21 cellular contexts compared by ENCODE assay signal in genomic region chr1:152959801-152960451, GRCh38. TPM values are rescaled to one million over a fixed set of nuclear protein-coding genes. Genes with fewer than 3 reads are reported as not detected.
DNase-seq lines count a peak whose midpoint lies in the region; ATAC-seq, FAIRE-seq and TF ChIP-seq lines count a peak whose summit lies in the region.
"Had no signal": no experiment of that assay in that cellular context is flagged by ENCODE, and none has a peak within 500 bp of the region (broad histone marks: within the 10 kb centered on the region; RNA-seq: fewer than 3 reads in every experiment).

No MANE protein-coding gene starts in this region.

- no peak overlapping the region for H2BK120ac ChIP-seq in neuronal stem cell (ENCODE audit: low read depth, low read length)

- no TSS peak for BruUV-seq in mammary epithelial cell (replicated peaks; lab: Mats Ljungman, UMichigan)
- no TSS peak for BruUV-seq in MCF 10A (replicated peaks; lab: Mats Ljungman, UMichigan)

- H3K27ac ChIP-seq in mammary epithelial cell (ENCODE audit: insufficient read depth, low read depth, low read length): no peak overlapping the region
- no peak overlapping the region for H3K27ac ChIP-seq in neuronal stem cell (replicated peaks; ENCODE audit: low read length)
- H3K27ac ChIP-seq: 22Rv1 had no signal

- in situ Hi-C loops in mammary epithelial cell (cut with MboI; ENCODE audit: low sequenced_read_pairs in 2 of 2): no loop called here

- no peak for ATAC-seq in HG03342 (IDR thresholded peaks at IDR 0.05; ENCODE audit: unreplicated experiment)

- H3K36me3 Mint-ChIP-seq in MCF 10A (ENCODE audit: insufficient read depth, unreplicated experiment): no peaks in the 10 kb centered on the region
- H3K36me3 Mint-ChIP-seq: CD4-positive, CD25-positive, alpha-beta regulatory T cell had no signal

- CTCF ChIA-PET in mammary epithelial cell (lab: Charles Lee; ENCODE audit: low non-redundant PET) (no interaction called here), MCF 10A (lab: Yijun Ruan, JAX) (interaction anchor here (1.0 to 1.5 kb wide), 2 partner anchors 34 to 232 kb away, joined by 3 to 5 read pairs; no protein-coding TSS in a partner anchor)

- no peak for TF ChIP-seq CTCF in mammary epithelial cell (conservative IDR thresholded peaks at IDR 0.05 in 1 of 2, IDR thresholded peaks at IDR 0.05 in 1 of 2; ENCODE audit: extremely low read depth in 1 of 2, insufficient read depth in 1 of 2, low read depth in 1 of 2, low read length in 2 of 2)
- TF ChIP-seq CTCF in MCF 10A (IDR thresholded peaks at IDR 0.05; ENCODE audit: unreplicated experiment): no peak
- TF ChIP-seq CTCF in bronchial epithelial cell (IDR thresholded peaks at IDR 0.05; ENCODE audit: insufficient read depth, low read length, severe bottlenecking): no peak

- H3K9me3 ChIP-seq in mammary epithelial cell (replicated peaks; ENCODE audit: insufficient read depth, low read length): no peaks in the 10 kb centered on the region
- no peaks in the 10 kb centered on the region for H3K9me3 ChIP-seq in neuronal stem cell (replicated peaks in 1 of 2; ENCODE audit: control insufficient read depth in 2 of 2, insufficient read depth in 1 of 2, low read depth in 1 of 2, low read length in 2 of 2)

- H3K4me1 Mint-ChIP-seq in MCF 10A (ENCODE audit: insufficient read depth, unreplicated experiment): peaks cover 7% of the 10 kb centered on the region
- H3K4me1 Mint-ChIP-seq: CD4-positive, CD25-positive, alpha-beta regulatory T cell had no signal

- H3K4ac ChIP-seq in neuronal stem cell (ENCODE audit: low read length): no peak overlapping the region

- H3K4me3 Mint-ChIP-seq in MCF 10A (ENCODE audit: unreplicated experiment): no peak overlapping the region
- H3K4me3 Mint-ChIP-seq: CD4-positive, CD25-positive, alpha-beta regulatory T cell; HFFc6 had no signal

- H3K18ac ChIP-seq in neuronal stem cell (ENCODE audit: low read length): no peak overlapping the region

- no peak overlapping the region for H3K14ac ChIP-seq in neuronal stem cell (ENCODE audit: low read length)

- H3K23ac ChIP-seq in neuronal stem cell (ENCODE audit: low read depth, low read length, poor library complexity): no peak overlapping the region

- H3K4me1 ChIP-seq in mammary epithelial cell (ENCODE audit: insufficient read depth, low read length) (peaks cover 4% of the 10 kb centered on the region), neuronal stem cell (ENCODE audit: control insufficient read depth in 2 of 2, insufficient read depth in 1 of 2, low read depth in 1 of 2, low read length in 2 of 2) (no peaks in the 10 kb centered on the region)

- no peaks in the 10 kb centered on the region for H4K20me1 ChIP-seq in mammary epithelial cell (ENCODE audit: insufficient read depth, low read length)

- no peaks in the 10 kb centered on the region for H3K79me2 ChIP-seq in mammary epithelial cell (ENCODE audit: insufficient read depth, low read length)

- H4K91ac ChIP-seq in neuronal stem cell (ENCODE audit: low read depth, low read length, poor library complexity): peak overlapping the region; percentile 20

- H3K9me3 Mint-ChIP-seq in MCF 10A (ENCODE audit: unreplicated experiment): no peaks in the 10 kb centered on the region
- H3K9me3 Mint-ChIP-seq: HFFc6 had no signal

- H2BK5ac ChIP-seq in neuronal stem cell (ENCODE audit: low read length): no peak overlapping the region

- H3K27me3 ChIP-seq in mammary epithelial cell (ENCODE audit: insufficient read depth, low read length) (no peaks in the 10 kb centered on the region), bronchial epithelial cell (ENCODE audit: control insufficient read depth, insufficient read depth, low read length) (no peaks in the 10 kb centered on the region), neuronal stem cell (ENCODE audit: control insufficient read depth in 3 of 3, insufficient read depth in 3 of 3, low read depth in 1 of 3, low read length in 3 of 3) (no peaks in the 10 kb centered on the region)

- peak; percentile 24 for DNase-seq in mammary epithelial cell
- no peak for DNase-seq in MCF 10A (ENCODE audit: unreplicated experiment)
- DNase-seq in bronchial epithelial cell (ENCODE audit: low read depth): peak; percentile 51
- no peak for DNase-seq in neuronal stem cell (ENCODE audit: low spot score)
- DNase-seq in NAMALWA (ENCODE audit: low spot score): no peak
- DNase-seq in NCI-H446 treated with DMSO at 0.1 percent for 48 hours (lab: John Stamatoyannopoulos, UW): no peak
- DNase-seq: DMS 273 treated with DMSO at 0.1 percent for 48 hours, DND-41, GDM1, HCEC 1CT, HFFc6, IMR-90, KBM-7 had no signal

- FAIRE-seq in bronchial epithelial cell (lab: Jason Lieb, UNC): no peak
- FAIRE-seq: GM19239 had no signal

- H4K8ac ChIP-seq in neuronal stem cell (ENCODE audit: low read depth, low read length): no peak overlapping the region

- H3K36me3 ChIP-seq in mammary epithelial cell (ENCODE audit: insufficient read depth, low read length): no peaks in the 10 kb centered on the region
- no peaks in the 10 kb centered on the region for H3K36me3 ChIP-seq in bronchial epithelial cell (ENCODE audit: control insufficient read depth, insufficient read depth, low read length)
- H3K36me3 ChIP-seq in neuronal stem cell (replicated peaks in 1 of 2; ENCODE audit: control insufficient read depth in 2 of 2, insufficient read depth in 2 of 2, low read length in 2 of 2): no peaks in the 10 kb centered on the region

- H2AK5ac ChIP-seq in neuronal stem cell (ENCODE audit: low read depth, low read length): no peak overlapping the region

- H2BK12ac ChIP-seq in neuronal stem cell (ENCODE audit: low read length): no peak overlapping the region

- H3K4me2 ChIP-seq in mammary epithelial cell (ENCODE audit: insufficient read depth, low read depth, low read length) (no peak overlapping the region), neuronal stem cell (ENCODE audit: insufficient read depth, low read length, poor library complexity, severe bottlenecking) (no peak overlapping the region)

- H2BK15ac ChIP-seq in neuronal stem cell (ENCODE audit: low read length): no peak overlapping the region

- POLR2A ChIA-PET in MCF 10A (lab: Yijun Ruan, JAX): interaction anchor here (0.5 to 0.9 kb wide), 3 partner anchors 29 to 245 kb away, joined by 3 read pairs; no protein-coding TSS in a partner anchor

- 78% methylated on average over 9 of the region's 10 CpGs for WGBS in mammary epithelial cell (ENCODE audit: low coverage, missing lambda C conversion rate)
- WGBS in neuronal stem cell (ENCODE audit: extremely low coverage in 2 of 2, insufficient read length in 2 of 2, insufficient replicate concordance in 1 of 2), 2 donors: no CpG with 5 or more reads among the region's 10 CpGs

- H3K27ac Mint-ChIP-seq in MCF 10A (ENCODE audit: low read depth, unreplicated experiment): no peak overlapping the region
- H3K27ac Mint-ChIP-seq: CD4-positive, CD25-positive, alpha-beta regulatory T cell; HFFc6 had no signal

- no peaks in the 10 kb centered on the region for H3K79me1 ChIP-seq in neuronal stem cell (ENCODE audit: low read depth, low read length)

- H2AFZ ChIP-seq in mammary epithelial cell (ENCODE audit: low read depth, low read length) (no peak overlapping the region), neuronal stem cell (ENCODE audit: low read length) (no peak overlapping the region)

- dilution Hi-C loops in mammary epithelial cell (cut with HindIII; ENCODE audit: low sequenced_read_pairs): no loop called here

- intact Hi-C loops in mammary epithelial cell (cut with micrococcal nuclease) (no loop called here), MCF 10A (cut with micrococcal nuclease) (no loop called here)

- H3K9ac ChIP-seq in mammary epithelial cell (ENCODE audit: insufficient read depth, low read length): no peak overlapping the region
- H3K9ac ChIP-seq in neuronal stem cell (ENCODE audit: low read depth, low read length, poor library complexity): peak overlapping the region; percentile 27

- H3K4me3 ChIP-seq in mammary epithelial cell (replicated peaks in 1 of 3; ENCODE audit: insufficient read depth in 1 of 3, low read depth in 2 of 3, low read length in 3 of 3) (no peak overlapping the region), bronchial epithelial cell (ENCODE audit: low read depth, low read length) (no peak overlapping the region), neuronal stem cell (ENCODE audit: low read length in 2 of 2) (no peak overlapping the region)

- no peaks in the 10 kb centered on the region for H3K27me3 Mint-ChIP-seq in MCF 10A (ENCODE audit: insufficient read depth, unreplicated experiment)

RNA-seq across cellular contexts. Expression of gene SPRR4, which starts 10.5 kb away (rescaled TPM):
- total RNA-seq in mammary epithelial cell (not detected), MCF 10A (2022) (not detected in 2 replicates), bronchial epithelial cell (not detected in 2 replicates)
- polyA plus RNA-seq in mammary epithelial cell: 0.11 TPM
- not detected for polyA minus RNA-seq in mammary epithelial cell
- polyA plus RNA-seq in neuronal stem cell (2013, experiment 1 of 2): not detected
- not detected for polyA plus RNA-seq in neuronal stem cell (2013, experiment 2 of 2)
- total RNA-seq: A673; CD4-positive, CD25-positive, alpha-beta regulatory T cell; H4; HFFc6; HT-29; IMR-90 had no signal
- polyA plus RNA-seq: BJ; CD4-positive, CD25-positive, alpha-beta regulatory T cell; IMR-90 had no signal

RNA-seq across cellular contexts. Expression of gene SPRR5, which starts 12.9 kb away (rescaled TPM):
- total RNA-seq in mammary epithelial cell: under 1 TPM in 1 of 2 donors, not detected in 1; 0.78 TPM
- not detected for polyA plus RNA-seq in mammary epithelial cell
- polyA minus RNA-seq in mammary epithelial cell: not detected
- not detected in 2 replicates for total RNA-seq in MCF 10A (2022)
- total RNA-seq in bronchial epithelial cell: not detected in 2 replicates
- polyA plus RNA-seq in neuronal stem cell (2013, experiment 1 of 2): not detected
- polyA plus RNA-seq in neuronal stem cell (2013, experiment 2 of 2): not detected
- total RNA-seq: A673; CD4-positive, CD25-positive, alpha-beta regulatory T cell; H4; HFFc6; HT-29; IMR-90 had no signal
- polyA plus RNA-seq: BJ; CD4-positive, CD25-positive, alpha-beta regulatory T cell; IMR-90 had no signal

RNA-seq across cellular contexts. Expression of gene SPRR1A, which starts 24.0 kb away (rescaled TPM):
- total RNA-seq in mammary epithelial cell (1 to 10 TPM in 1 of 2 donors, not detected in 1; 5.2 TPM), MCF 10A (2022) (not detected in 2 replicates), bronchial epithelial cell (41.2 TPM in 1 of 2 replicates, not detected in the other)
- not detected for polyA plus RNA-seq in mammary epithelial cell
- not detected for polyA minus RNA-seq in mammary epithelial cell
- polyA plus RNA-seq in neuronal stem cell (2013, experiment 1 of 2): not detected
- polyA plus RNA-seq in neuronal stem cell (2013, experiment 2 of 2): not detected
- total RNA-seq: A673; CD4-positive, CD25-positive, alpha-beta regulatory T cell; H4; HFFc6; HT-29; IMR-90 had no signal
- polyA plus RNA-seq: BJ; CD4-positive, CD25-positive, alpha-beta regulatory T cell; IMR-90 had no signal

RNA-seq across cellular contexts. Expression of gene SPRR3, which starts 41.6 kb away (rescaled TPM):
- total RNA-seq in mammary epithelial cell: not detected
- 0.09 TPM for polyA plus RNA-seq in mammary epithelial cell
- polyA minus RNA-seq in mammary epithelial cell: not detected
- total RNA-seq in MCF 10A (2022): not detected in 2 replicates
- 136 and 342 TPM in 2 replicates for total RNA-seq in bronchial epithelial cell
- not detected for polyA plus RNA-seq in neuronal stem cell (2013, experiment 1 of 2)
- not detected for polyA plus RNA-seq in neuronal stem cell (2013, experiment 2 of 2)
- total RNA-seq: A673; CD4-positive, CD25-positive, alpha-beta regulatory T cell; H4; HFFc6; IMR-90 had no signal
- polyA plus RNA-seq: BJ; CD4-positive, CD25-positive, alpha-beta regulatory T cell; IMR-90 had no signal

RNA-seq across cellular contexts. Expression of gene IVL, which starts 51.6 kb away (rescaled TPM):
- total RNA-seq in mammary epithelial cell: 10 to 100 TPM in 1 of 2 donors, under 1 TPM in 1; 0.50 to 19.1 TPM
- polyA plus RNA-seq in mammary epithelial cell: 21.5 TPM
- 11.8 TPM for polyA minus RNA-seq in mammary epithelial cell
- 0.33 and 0.56 TPM in 2 replicates for total RNA-seq in MCF 10A (2022)
- total RNA-seq in bronchial epithelial cell: 1.6 and 14.6 TPM in 2 replicates
- polyA plus RNA-seq in neuronal stem cell (2013, experiment 1 of 2): not detected
- polyA plus RNA-seq in neuronal stem cell (2013, experiment 2 of 2): not detected
- total RNA-seq: A673; CD4-positive, CD25-positive, alpha-beta regulatory T cell; H4; HFFc6; IMR-90 had no signal
- polyA plus RNA-seq: CD4-positive, CD25-positive, alpha-beta regulatory T cell; IMR-90 had no signal

Comparison
In these comparisons a context has a peak if more than half of its experiments do, and no peak if none do; other contexts are left out.
1. DNase-seq: peak in mammary epithelial cell (single experiment) and bronchial epithelial cell (single experiment); none in MCF 10A (single experiment), neuronal stem cell (single experiment), NAMALWA (single experiment) and NCI-H446 treated with DMSO at 0.1 percent for 48 hours (single experiment).